ENCODE assay signal across 18 cellular contexts in the genomic region with DNA sequence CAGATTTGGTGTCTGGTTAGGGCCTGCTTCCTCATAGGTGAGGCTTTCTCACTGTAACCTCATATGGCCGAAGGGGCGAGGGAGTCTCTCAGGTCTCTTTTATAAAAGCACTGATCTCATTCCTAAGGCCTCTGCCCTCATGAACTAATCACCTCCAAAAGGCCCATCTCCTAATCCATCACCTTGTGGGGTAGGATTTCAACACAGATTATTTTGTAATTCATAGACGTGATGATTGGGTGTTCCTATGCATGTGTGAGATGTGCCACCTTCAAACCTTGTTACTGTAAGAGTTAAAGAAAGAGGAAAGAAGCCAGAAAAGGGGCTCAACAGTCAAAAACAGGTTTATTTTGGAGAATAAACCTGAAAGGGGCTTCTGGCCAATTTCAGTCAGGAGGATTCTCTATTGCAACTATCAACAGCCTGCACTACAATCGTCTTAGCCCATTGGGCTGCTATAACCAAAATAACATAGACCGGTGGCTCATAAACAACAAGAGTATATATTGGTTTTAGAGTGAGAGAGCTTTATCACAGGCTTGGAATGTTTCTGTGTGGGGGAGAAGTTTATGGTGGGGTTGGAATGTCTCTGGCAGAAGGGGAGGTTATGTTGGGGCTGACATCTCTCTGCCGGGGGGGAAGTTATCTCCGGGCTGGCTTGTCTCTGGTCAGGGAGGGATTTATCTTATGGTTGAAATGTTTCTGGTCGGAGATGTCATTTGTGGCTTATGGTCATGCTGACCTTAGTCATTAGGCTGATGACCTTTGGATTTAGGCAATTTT. TPM values are rescaled to one million over a fixed set of nuclear protein-coding genes. Genes with fewer than 3 reads are reported as not detected.
"Had no signal": no experiment of that assay in that cellular context is flagged by ENCODE, and none has a peak within 500 bp of the region (broad histone marks: within the 10 kb centered on the region; RNA-seq: fewer than 3 reads in every experiment).

No MANE protein-coding gene starts in this region.

- H3K27ac ChIP-seq: coronary artery, epithelial cell of prostate, WERI-Rb-1 had no signal

- H3K4me3 ChIP-seq: coronary artery, lung, mucosa of descending colon had no signal

- H3K9me3 Mint-ChIP-seq: activated naive CD8-positive, alpha-beta T cell treated with anti-CD3 and anti-CD28 coated beads, Interleukin-2, amount 50 U/mL, for 24 hours; naive thymus-derived CD8-positive, alpha-beta T cell; type B pancreatic cell had no signal

- H3K27me3 Mint-ChIP-seq: activated naive CD8-positive, alpha-beta T cell treated with anti-CD3 and anti-CD28 coated beads, Interleukin-2, amount 50 U/mL, for 24 hours had no signal

- ATAC-seq: activated CD4-positive, alpha-beta T cell treated with anti-CD3 and anti-CD28 coated beads for 36 hours; activated naive CD8-positive, alpha-beta T cell treated with anti-CD3 and anti-CD28 coated beads, Interleukin-2, amount 50 U/mL, for 24 hours; mucosa of descending colon; naive thymus-derived CD8-positive, alpha-beta T cell; sciatic nerve had no signal

- H3K4me3 Mint-ChIP-seq: activated CD4-positive, alpha-beta T cell treated with anti-CD3 and anti-CD28 coated beads for 36 hours; activated naive CD8-positive, alpha-beta T cell treated with anti-CD3 and anti-CD28 coated beads, Interleukin-2, amount 50 U/mL, for 24 hours; naive thymus-derived CD8-positive, alpha-beta T cell; type B pancreatic cell had no signal

- H3K9me3 ChIP-seq: mucosa of descending colon had no signal

- H3K4me1 Mint-ChIP-seq: activated CD4-positive, alpha-beta T cell treated with anti-CD3 and anti-CD28 coated beads for 36 hours; activated naive CD8-positive, alpha-beta T cell treated with anti-CD3 and anti-CD28 coated beads, Interleukin-2, amount 50 U/mL, for 24 hours had no signal

- H3K27ac Mint-ChIP-seq: activated CD4-positive, alpha-beta T cell treated with anti-CD3 and anti-CD28 coated beads for 36 hours; activated naive CD8-positive, alpha-beta T cell treated with anti-CD3 and anti-CD28 coated beads, Interleukin-2, amount 50 U/mL, for 24 hours; naive thymus-derived CD8-positive, alpha-beta T cell; type B pancreatic cell had no signal

- H3K36me3 Mint-ChIP-seq: naive thymus-derived CD8-positive, alpha-beta T cell; type B pancreatic cell had no signal

- DNase-seq: activated CD4-positive, alpha-beta T cell treated with anti-CD3 and anti-CD28 coated beads for 36 hours; activated naive CD4-positive, alpha-beta T cell treated with Interleukin-2 at 50 U/mL for 16 hours; activated naive CD8-positive, alpha-beta T cell treated with anti-CD3 and anti-CD28 coated beads, Interleukin-2, amount 50 U/mL, for 24 hours; central memory CD4-positive, alpha-beta T cell; effector CD8-positive, alpha-beta T cell; hippocampal formation; mucosa of descending colon; naive thymus-derived CD8-positive, alpha-beta T cell; stimulated activated CD4-positive, alpha-beta T cell treated with anti-CD3 and anti-CD28 coated beads, Interleukin-12 subunit alpha, Interleukin-12 subunit beta, amount 100 ng/mL, for 4 hours; stimulated activated naive CD4-positive, alpha-beta T cell; substantia nigra; WERI-Rb-1 had no signal

- H3K36me3 ChIP-seq: WERI-Rb-1 had no signal

RNA-seq across cellular contexts. Expression of a gene that starts 35.0 kb away (rescaled TPM):
- total RNA-seq: osteocyte had no signal
- polyA plus RNA-seq: naive thymus-derived CD8-positive, alpha-beta T cell had no signal
